ENCODE assay signal across 1 cellular context in genomic region chr14:99079061-99079727, GRCh38.
TF ChIP-seq lines count a peak whose summit lies in the region.

No MANE protein-coding gene starts in this region.

TF ChIP-seq in SK-N-SH treated with all-trans-retinoic acid at 6 μM for 48 hours, 23 proteins besides CTCF, POLR2A, EP300 and RAD21 (continued from another document):
- TF ChIP-seq POU6F1 (CRISPR knock-in tag; IDR thresholded peaks at IDR 0.05; ENCODE audit: borderline replicate concordance, low read depth) (no peak), ISL1 (CRISPR knock-in tag; IDR thresholded peaks at IDR 0.05) (no peak), CREB5 (CRISPR knock-in tag; IDR thresholded peaks at IDR 0.05; ENCODE audit: low read depth) (no peak), ESRRG (CRISPR knock-in tag; IDR thresholded peaks at IDR 0.05) (no peak), ZFP30 (CRISPR knock-in tag; IDR thresholded peaks at IDR 0.05) (no peak)
TF ChIP-seq in SK-N-SH treated with all-trans-retinoic acid at 6 μM for 48 hours: peak in this region for 0.
